Comparison of ENCODE assay signal across 24 cellular contexts in genomic region chr5:159048298-159048697, GRCh38. TPM values are rescaled to one million over a fixed set of nuclear protein-coding genes. Genes with fewer than 3 reads are reported as not detected.
DNase-seq lines count a peak whose midpoint lies in the region; ATAC-seq and TF ChIP-seq lines count a peak whose summit lies in the region.
"Had no signal": no experiment of that assay in that cellular context is flagged by ENCODE, and none has a peak within 500 bp of the region (broad histone marks: within the 10 kb centered on the region; RNA-seq: fewer than 3 reads in every experiment).

No MANE protein-coding gene starts in this region.

- no peak overlapping the region for H3K4me2 ChIP-seq in GM23338
- H3K4me2 ChIP-seq in trophoblast cell (ENCODE audit: low read length): no peak overlapping the region

- H3K9me3 Mint-ChIP-seq in GM23338: no peaks in the 10 kb centered on the region
- H3K9me3 Mint-ChIP-seq: activated CD4-positive, alpha-beta memory T cell treated with anti-CD3 and anti-CD28 coated beads for 36 hours; stimulated activated naive CD8-positive, alpha-beta T cell treated with anti-CD3 and anti-CD28 coated beads, Interleukin-15, Interleukin-2, amounts not matched to agents 100 ng/mL and 50 ng/mL, for 24 hours had no signal

- no peak overlapping the region for H3K4ac ChIP-seq in trophoblast cell (ENCODE audit: low read depth, low read length)

- H3K27ac ChIP-seq in GM23338 (ENCODE audit: low read depth): no peak overlapping the region
- H3K27ac ChIP-seq in ascending aorta: peak overlapping the region; percentile 22 to 87
- H3K27ac ChIP-seq in trophoblast cell (ENCODE audit: low read depth, low read length): no peak overlapping the region
- H3K27ac ChIP-seq: 22Rv1, esophagus muscularis mucosa, neutrophil, RWPE1, SK-N-MC, upper lobe of left lung had no signal

- H3K27me3 Mint-ChIP-seq in GM23338 (ENCODE audit: insufficient read depth, low read depth, poor library complexity): peaks cover 43% of the 10 kb centered on the region

- H3K9me2 ChIP-seq in GM23338 (ENCODE audit: insufficient read depth): no peaks in the 10 kb centered on the region; the same call in 1 of the 2 replicates

- peaks cover 3% of the 10 kb centered on the region; the same call in 1 of the 2 replicates for H3F3A ChIP-seq in GM23338 (replicated peaks; ENCODE audit: low read depth)

- H4K12ac ChIP-seq in trophoblast cell (ENCODE audit: low read depth, low read length): no peak overlapping the region

- intact Hi-C loops in ascending aorta (cut with DNase I): loop anchor here (5.0 kb wide), 3 partner anchors 51 to 351 kb away; no protein-coding TSS in a partner anchor

- no peaks in the 10 kb centered on the region for H3K79me1 ChIP-seq in trophoblast cell (ENCODE audit: low read length)

- peak overlapping the region; percentile 40 for H3K23ac ChIP-seq in trophoblast cell (ENCODE audit: low read length)

- H3K79me2 ChIP-seq in GM23338 (replicated peaks; ENCODE audit: insufficient read depth) (no peaks in the 10 kb centered on the region), trophoblast cell (ENCODE audit: control insufficient read depth, insufficient read depth, low read length, poor library complexity) (no peaks in the 10 kb centered on the region)

- H2AFZ ChIP-seq in GM23338 (no peak overlapping the region), trophoblast cell (ENCODE audit: insufficient read depth, low read length, poor library complexity) (no peak overlapping the region)

- no peak overlapping the region for H3K4me3 Mint-ChIP-seq in GM23338
- H3K4me3 Mint-ChIP-seq: activated CD4-positive, alpha-beta memory T cell treated with anti-CD3 and anti-CD28 coated beads for 36 hours; brain; stimulated activated naive CD8-positive, alpha-beta T cell treated with anti-CD3 and anti-CD28 coated beads, Interleukin-15, Interleukin-2, amounts not matched to agents 100 ng/mL and 50 ng/mL, for 24 hours had no signal

- no peaks in the 10 kb centered on the region for H3K36me3 ChIP-seq in GM23338 (ENCODE audit: insufficient read depth)
- no peaks in the 10 kb centered on the region for H3K36me3 ChIP-seq in ascending aorta
- no peaks in the 10 kb centered on the region for H3K36me3 ChIP-seq in trophoblast cell (ENCODE audit: control insufficient read depth in 1 of 2, insufficient read depth in 2 of 2, low read length in 2 of 2)
- H3K36me3 ChIP-seq: esophagus muscularis mucosa, gastrocnemius medialis, neutrophil, upper lobe of left lung had no signal

- H3K9me3 ChIP-seq in ascending aorta: no peaks in the 10 kb centered on the region
- peaks cover 2% of the 10 kb centered on the region for H3K9me3 ChIP-seq in trophoblast cell (ENCODE audit: insufficient read depth, low read depth, low read length)
- H3K9me3 ChIP-seq: esophagus muscularis mucosa, gastrocnemius medialis, neutrophil, upper lobe of left lung had no signal

- H4K20me1 ChIP-seq in GM23338 (replicated peaks; ENCODE audit: insufficient read depth): no peaks in the 10 kb centered on the region; the same call in 1 of the 2 replicates

- no peak overlapping the region for H3K27ac Mint-ChIP-seq in GM23338
- H3K27ac Mint-ChIP-seq: activated CD4-positive, alpha-beta memory T cell treated with anti-CD3 and anti-CD28 coated beads for 36 hours; stimulated activated naive CD8-positive, alpha-beta T cell treated with anti-CD3 and anti-CD28 coated beads, Interleukin-15, Interleukin-2, amounts not matched to agents 100 ng/mL and 50 ng/mL, for 24 hours had no signal

- H4K8ac ChIP-seq in trophoblast cell (ENCODE audit: low read depth, low read length): no peak overlapping the region

- TF ChIP-seq CTCF in GM23338 (conservative IDR thresholded peaks at IDR 0.05; ENCODE audit: low read depth in 2 of 2) (peak; percentile 18 to 20; a peak in 2 of 4 replicates), ascending aorta (IDR thresholded peaks at IDR 0.05) (no peak)

- H3K4me1 ChIP-seq in GM23338 (ENCODE audit: insufficient read depth) (peaks cover 30% of the 10 kb centered on the region), ascending aorta (peaks cover 4 to 49% of the 10 kb centered on the region in 2 donors), trophoblast cell (ENCODE audit: control insufficient read depth in 1 of 2, insufficient read depth in 2 of 2, low read length in 2 of 2) (peaks cover 0 to 4% of the 10 kb centered on the region in 2 experiments)

- H3K4me3 ChIP-seq in GM23338 (no peak overlapping the region), ascending aorta (no peak overlapping the region), trophoblast cell (ENCODE audit: low read depth, low read length) (no peak overlapping the region)
- H3K4me3 ChIP-seq: esophagus muscularis mucosa, gastrocnemius medialis, lung, upper lobe of left lung had no signal

- H2BK120ac ChIP-seq in trophoblast cell (ENCODE audit: insufficient read depth, low read length, poor library complexity): no peak overlapping the region

- H3K4me1 Mint-ChIP-seq in GM23338: peaks cover 34% of the 10 kb centered on the region; the same call in 2 of the 3 replicates

- peak; percentile 16 for DNase-seq in DMS 273 (lab: John Stamatoyannopoulos, UW; ENCODE audit: unreplicated experiment)
- no peak for DNase-seq in DMS 273 treated with DMSO at 0.1 percent for 48 hours (lab: John Stamatoyannopoulos, UW)
- no peak for DNase-seq in GM23338 (ENCODE audit: low spot score)
- DNase-seq in ascending aorta (ENCODE audit: low spot score in 2 of 2): no peak
- DNase-seq in trophoblast cell: no peak
- no peak for DNase-seq in NCI-H146 (lab: John Stamatoyannopoulos, UW)
- no peak for DNase-seq in glomerular visceral epithelial cell (ENCODE audit: extremely low spot score)
- DNase-seq: activated CD4-positive, alpha-beta memory T cell treated with anti-CD3 and anti-CD28 coated beads for 36 hours; COR-L47; effector CD8-positive, alpha-beta T cell; gastrocnemius medialis; kidney; NCI-H1417 treated with DMSO at 0.1 percent for 48 hours; stimulated activated CD4-positive, alpha-beta T cell treated with anti-CD3 and anti-CD28 coated beads, Interleukin-4, amount 100 ng/mL, for 1 hour; upper lobe of left lung had no signal

- H3K27me3 ChIP-seq in GM23338 (ENCODE audit: insufficient read depth) (peaks cover 65% of the 10 kb centered on the region), ascending aorta (no peaks in the 10 kb centered on the region), trophoblast cell (ENCODE audit: insufficient read depth, low read length) (peaks cover 27% of the 10 kb centered on the region)

- H4K91ac ChIP-seq in trophoblast cell (ENCODE audit: low read depth, low read length): no peak overlapping the region

- H3K9ac ChIP-seq in trophoblast cell (ENCODE audit: low read length): peak overlapping the region; percentile 59

- no CpG with 5 or more reads among the region's 2 CpGs for WGBS in trophoblast cell (ENCODE audit: extremely low coverage, insufficient coverage, insufficient read length)

- H3K36me3 Mint-ChIP-seq in GM23338 (ENCODE audit: low read depth): no peaks in the 10 kb centered on the region
- H3K36me3 Mint-ChIP-seq: activated CD4-positive, alpha-beta memory T cell treated with anti-CD3 and anti-CD28 coated beads for 36 hours; brain had no signal

- H2BK12ac ChIP-seq in trophoblast cell (ENCODE audit: low read length): no peak overlapping the region

- H3K14ac ChIP-seq in trophoblast cell (ENCODE audit: low read length): no peak overlapping the region

- ATAC-seq in GM23338 (no peak; the same call in 2 of the 3 replicates), HG03108 (IDR thresholded peaks at IDR 0.05; ENCODE audit: unreplicated experiment) (no peak)
- ATAC-seq: gastrocnemius medialis had no signal

- no peak overlapping the region for H2BK5ac ChIP-seq in trophoblast cell (ENCODE audit: low read depth, low read length, poor library complexity)

- H2AK5ac ChIP-seq in trophoblast cell (ENCODE audit: low read length): no peak overlapping the region

- no peak overlapping the region for H3K18ac ChIP-seq in trophoblast cell (ENCODE audit: low read length)

TF ChIP-seq in GM23338, 12 proteins besides CTCF, POLR2A, EP300 and RAD21 (continues in another document):
- TF ChIP-seq EZH2phosphoT487 (IDR thresholded peaks at IDR 0.05; ENCODE audit: unreplicated experiment): no peak
- no peak for TF ChIP-seq JUNB (IDR thresholded peaks at IDR 0.05; ENCODE audit: unreplicated experiment)
- no peak for TF ChIP-seq EZH2 (IDR thresholded peaks at IDR 0.05; ENCODE audit: low read depth, unreplicated experiment)
- TF ChIP-seq ZNF331 (CRISPR knock-in tag; IDR thresholded peaks at IDR 0.05; ENCODE audit: low read depth): no peak
- no peak for TF ChIP-seq ZNF114 (CRISPR knock-in tag; IDR thresholded peaks at IDR 0.05)
- no peak for TF ChIP-seq REST (IDR thresholded peaks at IDR 0.05; ENCODE audit: unreplicated experiment)
- no peak for TF ChIP-seq NANOG (IDR thresholded peaks at IDR 0.05; ENCODE audit: borderline replicate concordance)
- no peak for TF ChIP-seq POLR2AphosphoS5 (IDR thresholded peaks at IDR 0.05; ENCODE audit: low read depth)

RNA-seq across cellular contexts. Expression of gene EBF1, which starts 51.4 kb away (rescaled TPM):
- 0.38 TPM in 1 of 2 replicates, not detected in the other for total RNA-seq in GM23338 (2014; rRNA removed; shearing (Covaris generic))
- polyA plus RNA-seq in GM23338 (2016; fragmentation: Nextera tagmentation; extraction: Ambion mirVana): 0.28 and 0.53 TPM in 2 replicates
- total RNA-seq in ascending aorta: 93.6 TPM
- polyA plus RNA-seq in trophoblast cell (2013): not detected in 2 replicates
- total RNA-seq: activated CD4-positive, alpha-beta memory T cell treated with anti-CD3 and anti-CD28 coated beads for 36 hours had no signal

Comparison
In these comparisons a context has a peak if more than half of its experiments do, and no peak if none do; other contexts are left out.
1. H3K27ac ChIP-seq: peak in ascending aorta (2 of 2); none in GM23338 (single experiment) and trophoblast cell (single experiment).
2. CTCF ChIP-seq: peak in GM23338 (2 of 2); none in ascending aorta (0 of 3).
3. RNA of gene EBF1, which starts 51.4 kb away (total RNA-seq): 93.6 TPM in ascending aorta (single experiment); 0.38 TPM in GM23338; every median in the first group is over 10 times any median in the second.